In the genomic region with DNA sequence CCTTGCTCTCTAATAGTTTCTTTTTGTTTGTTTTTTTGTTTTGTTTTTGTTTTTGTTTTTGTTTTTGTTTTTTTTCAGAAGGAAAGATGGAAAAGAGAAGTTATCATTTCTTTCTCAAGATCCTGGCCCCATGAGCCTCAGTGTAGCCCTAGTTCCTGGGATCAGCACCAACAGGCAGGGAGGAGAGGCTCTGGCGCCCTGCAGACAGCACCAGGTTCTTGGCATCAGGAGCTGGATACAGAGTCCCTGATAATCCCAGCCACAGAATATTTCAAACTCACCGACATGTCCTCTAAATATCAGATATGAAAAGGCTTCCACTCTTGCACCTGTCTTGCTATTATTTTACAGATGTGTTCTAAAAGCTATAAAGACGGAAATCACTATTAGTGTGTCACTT, we compare ENCODE assay signal across 12 cellular contexts. TPM values are rescaled to one million over a fixed set of nuclear protein-coding genes. Genes with fewer than 3 reads are reported as not detected.
DNase-seq lines count a peak whose midpoint lies in the region; ATAC-seq and TF ChIP-seq lines count a peak whose summit lies in the region.
"Had no signal": no experiment of that assay in that cellular context is flagged by ENCODE, and none has a peak within 500 bp of the region (broad histone marks: within the 10 kb centered on the region; RNA-seq: fewer than 3 reads in every experiment).

No MANE protein-coding gene starts in this region.

- peaks cover 0 to 52% (median 14%) of the 10 kb centered on the region in 4 donors for H3K4me1 ChIP-seq in right lobe of liver

- 53% methylated on average over 3 of the region's 3 CpGs for WGBS in right lobe of liver (ENCODE audit: insufficient coverage, low coverage, low lambda C conversion rate, missing lambda C conversion rate)

- CTCF ChIA-PET in CD4-positive, alpha-beta T cell (lab: Charles Lee) = interaction anchor here (0.8 kb wide), 1 partner anchor 51 kb away, joined by 3 read pairs; no protein-coding TSS in a partner anchor
- CTCF ChIA-PET in activated B cell treated with CpG ODN at 0.5 μM for 24 hours (lab: Charles Lee) = interaction anchor here (1.5 to 2.0 kb wide), 3 partner anchors 20 to 187 kb away, joined by 4 to 8 read pairs (median 8); no protein-coding TSS in a partner anchor

- intact Hi-C loops in CD4-positive, alpha-beta T cell (cut with DNase I, micrococcal nuclease) = loop anchor here in 1 of 2 experiments (2.0 kb wide), 3 partner anchors 14 to 60 kb away; partner anchors contain the start of gene FOXN3
- intact Hi-C loops in activated B cell treated with CpG ODN at 0.5 μM for 24 hours (cut with micrococcal nuclease) (loop anchor here (2.0 kb wide), 1 partner anchor 28 kb away; no protein-coding TSS in a partner anchor), right lobe of liver (cut with DNase I) (no loop called here)

- peak overlapping the region; percentile 81 for H3K4me3 Mint-ChIP-seq in CD4-positive, alpha-beta T cell
- peak overlapping the region; percentile 80 for H3K4me3 Mint-ChIP-seq in activated B cell treated with CpG ODN at 0.5 μM for 24 hours
- H3K4me3 Mint-ChIP-seq: neural crest cell had no signal

- peak overlapping the region; percentile 59; the same call in 1 of the 2 replicates for H3K4me3 ChIP-seq in GM08714 (ENCODE audit: low read length)
- no peak overlapping the region for H3K4me3 ChIP-seq in right lobe of liver

- ATAC-seq in CD4-positive, alpha-beta T cell (ENCODE audit: poor library complexity) = no peak
- no peak for ATAC-seq in activated B cell treated with CpG ODN at 0.5 μM for 24 hours (ENCODE audit: low read depth)
- ATAC-seq in right lobe of liver = no peak
- ATAC-seq in GM18873 (IDR thresholded peaks at IDR 0.05; ENCODE audit: low FRiP score, unreplicated experiment) = no peak

- H3K27ac Mint-ChIP-seq in CD4-positive, alpha-beta T cell = peak overlapping the region; percentile 95
- peak overlapping the region; percentile 94 for H3K27ac Mint-ChIP-seq in activated B cell treated with CpG ODN at 0.5 μM for 24 hours

- no peaks in the 10 kb centered on the region for H3K9me3 Mint-ChIP-seq in CD4-positive, alpha-beta T cell
- H3K9me3 Mint-ChIP-seq in activated B cell treated with CpG ODN at 0.5 μM for 24 hours = no peaks in the 10 kb centered on the region
- H3K9me3 Mint-ChIP-seq: neural crest cell had no signal

- POLR2A ChIA-PET in CD4-positive, alpha-beta T cell (lab: Charles Lee) = interaction anchor here (1.0 to 1.6 kb wide), 4 partner anchors 11 to 52 kb away, joined by 3 to 7 read pairs (median 5); no protein-coding TSS in a partner anchor
- POLR2A ChIA-PET in activated B cell treated with CpG ODN at 0.5 μM for 24 hours (lab: Charles Lee) = interaction anchor here (0.6 to 3.3 kb wide), 14 partner anchors 11 to 338 kb away, joined by 3 to 43 read pairs (median 4); no protein-coding TSS in a partner anchor

- H3K4me1 Mint-ChIP-seq in CD4-positive, alpha-beta T cell (ENCODE audit: low read depth) = peaks cover 61% of the 10 kb centered on the region
- peaks cover 67% of the 10 kb centered on the region for H3K4me1 Mint-ChIP-seq in activated B cell treated with CpG ODN at 0.5 μM for 24 hours

- H3K36me3 Mint-ChIP-seq in CD4-positive, alpha-beta T cell (ENCODE audit: low read depth) = peaks cover 9% of the 10 kb centered on the region
- peaks cover 7% of the 10 kb centered on the region for H3K36me3 Mint-ChIP-seq in activated B cell treated with CpG ODN at 0.5 μM for 24 hours (ENCODE audit: low read depth)

- H3K27ac ChIP-seq in CD4-positive, alpha-beta T cell (ENCODE audit: low read depth, low read length) = peak overlapping the region; percentile 74
- peak overlapping the region; percentile 7 to 82 (median 25) for H3K27ac ChIP-seq in right lobe of liver
- H3K27ac ChIP-seq: KMS-11 had no signal

- no peaks in the 10 kb centered on the region for H3K27me3 Mint-ChIP-seq in CD4-positive, alpha-beta T cell
- H3K27me3 Mint-ChIP-seq in activated B cell treated with CpG ODN at 0.5 μM for 24 hours = no peaks in the 10 kb centered on the region

- H3K36me3 ChIP-seq in right lobe of liver = no peaks in the 10 kb centered on the region
- H3K36me3 ChIP-seq: thoracic aorta had no signal

- TF ChIP-seq CTCF in CD4-positive, alpha-beta T cell (IDR thresholded peaks at IDR 0.05) = no peak
- TF ChIP-seq CTCF in activated B cell treated with CpG ODN at 0.5 μM for 24 hours (IDR thresholded peaks at IDR 0.05) (no peak), right lobe of liver (IDR thresholded peaks at IDR 0.05) (no peak)

- no peak for DNase-seq in CD4-positive, alpha-beta T cell
- no peak for DNase-seq in activated B cell treated with CpG ODN at 0.5 μM for 24 hours
- DNase-seq in right lobe of liver = no peak
- DNase-seq in effector CD8-positive, alpha-beta T cell (lab: John Stamatoyannopoulos, UW) = no peak
- DNase-seq in occipital lobe (lab: John Stamatoyannopoulos, UW) = no peak
- DNase-seq: NCI-H2029 treated with DMSO at 0.1 percent for 48 hours, SW 1271 had no signal

- no peaks in the 10 kb centered on the region for H3K27me3 ChIP-seq in CD4-positive, alpha-beta T cell (ENCODE audit: control insufficient read depth, insufficient read depth, low read length)
- H3K27me3 ChIP-seq in right lobe of liver = no peaks in the 10 kb centered on the region

- TF ChIP-seq POLR2A in right lobe of liver (IDR thresholded peaks at IDR 0.05) = no peak

- H3K9me3 ChIP-seq in CD4-positive, alpha-beta T cell (ENCODE audit: control insufficient read depth, low read length) = no peaks in the 10 kb centered on the region
- no peaks in the 10 kb centered on the region for H3K9me3 ChIP-seq in right lobe of liver
- H3K9me3 ChIP-seq: thoracic aorta had no signal

RNA-seq across cellular contexts. Expression of gene FOXN3, which starts 52.7 kb away (rescaled TPM):
- total RNA-seq in CD4-positive, alpha-beta T cell = 100 to 1,000 TPM; 124 to 127 TPM
- total RNA-seq in activated B cell treated with CpG ODN at 0.5 μM for 24 hours = 88.2 and 106 TPM in 2 replicates
- total RNA-seq in right lobe of liver = 10 to 100 TPM; 41.5 to 74.2 (median 55.8) TPM
- total RNA-seq in occipital lobe = 36.8 TPM
